In the genomic region with DNA sequence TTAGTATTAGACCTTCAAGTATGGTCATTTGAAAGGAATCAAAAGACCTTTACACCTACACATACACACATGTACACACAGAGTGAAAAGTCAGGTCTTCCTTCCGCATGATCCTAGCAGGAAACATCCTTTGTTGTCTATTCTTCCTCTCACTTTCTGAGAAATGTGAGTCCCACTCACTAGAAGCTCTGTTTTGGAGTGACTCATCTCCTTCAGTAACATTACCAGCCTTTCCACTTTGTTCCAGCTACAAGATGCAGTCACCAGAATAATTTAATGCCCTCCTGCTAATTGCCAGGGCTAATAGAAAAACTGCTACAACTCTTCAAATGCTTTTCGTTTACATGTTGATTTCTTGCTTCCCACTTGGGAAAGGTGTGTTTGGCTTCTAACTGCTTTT, we compare ENCODE assay signal across 31 cellular contexts.
DNase-seq lines count a peak whose midpoint lies in the region; TF ChIP-seq lines count a peak whose summit lies in the region.
"Had no signal": no experiment of that assay in that cellular context is flagged by ENCODE, and none has a peak within 500 bp of the region (broad histone marks: within the 10 kb centered on the region; RNA-seq: fewer than 3 reads in every experiment).

No MANE protein-coding gene starts in this region.

- H3K27me3 Mint-ChIP-seq in T-helper 2 cell treated with Interferon-gamma antibody and Interleukin-4, amounts not matched to agents 5 μg/mL and 100 μg/mL, for 36 hours (ENCODE audit: low read depth), result no peaks in the 10 kb centered on the region
- no peaks in the 10 kb centered on the region for H3K27me3 Mint-ChIP-seq in endodermal cell (ENCODE audit: insufficient read depth)
- H3K27me3 Mint-ChIP-seq: activated CD4-positive, alpha-beta T cell treated with anti-CD3 and anti-CD28 coated beads, Interleukin-2, amount 10 ng/mL, durations not matched to agents 24 days and 14 days had no signal

- no peaks in the 10 kb centered on the region for H3K4me1 Mint-ChIP-seq in T-helper 2 cell treated with Interferon-gamma antibody and Interleukin-4, amounts not matched to agents 5 μg/mL and 100 μg/mL, for 36 hours (ENCODE audit: low read depth)
- no peaks in the 10 kb centered on the region for H3K4me1 Mint-ChIP-seq in endodermal cell
- H3K4me1 Mint-ChIP-seq: activated CD4-positive, alpha-beta T cell treated with anti-CD3 and anti-CD28 coated beads, Interleukin-2, amount 10 ng/mL, durations not matched to agents 24 days and 14 days; mesothelial cell of epicardium; stimulated activated effector memory CD8-positive, alpha-beta T cell treated with anti-CD3 and anti-CD28 coated beads, Interleukin-12 subunit alpha, Interleukin-12 subunit beta, amount 100 ng/mL, for 72 hours had no signal

- H3K27ac Mint-ChIP-seq in T-helper 2 cell treated with Interferon-gamma antibody and Interleukin-4, amounts not matched to agents 5 μg/mL and 100 μg/mL, for 36 hours, result no peak overlapping the region
- H3K27ac Mint-ChIP-seq in endodermal cell, result no peak overlapping the region
- H3K27ac Mint-ChIP-seq: activated CD4-positive, alpha-beta T cell treated with anti-CD3 and anti-CD28 coated beads, Interleukin-2, amount 10 ng/mL, durations not matched to agents 24 days and 14 days; activated naive CD4-positive, alpha-beta T cell treated with anti-CD3 and anti-CD28 coated beads, Interleukin-2, amount 50 U/mL, for 72 hours; mesothelial cell of epicardium; stimulated activated effector memory CD8-positive, alpha-beta T cell treated with anti-CD3 and anti-CD28 coated beads, Interleukin-12 subunit alpha, Interleukin-12 subunit beta, amount 100 ng/mL, for 72 hours had no signal

- H3K79me1 ChIP-seq in trophoblast cell (ENCODE audit: low read length), result no peaks in the 10 kb centered on the region

- H3K4me3 ChIP-seq in epithelial cell of esophagus (ENCODE audit: low read length) (no peak overlapping the region), trophoblast cell (ENCODE audit: low read depth, low read length) (no peak overlapping the region), endodermal cell (ENCODE audit: low read length) (no peak overlapping the region)
- H3K4me3 ChIP-seq: prostate gland, SJSA1, transverse colon had no signal

- no peaks in the 10 kb centered on the region for H3K27me3 ChIP-seq in trophoblast cell (ENCODE audit: insufficient read depth, low read length)
- H3K27me3 ChIP-seq in endodermal cell (ENCODE audit: control insufficient read depth, insufficient read depth, low read length, poor library complexity, severe bottlenecking), result no peaks in the 10 kb centered on the region
- H3K27me3 ChIP-seq: SJSA1, transverse colon had no signal

- no peak overlapping the region for H2AK5ac ChIP-seq in trophoblast cell (ENCODE audit: low read length)

- no peak overlapping the region for H2BK120ac ChIP-seq in trophoblast cell (ENCODE audit: insufficient read depth, low read length, poor library complexity)

- no peak overlapping the region for H3K4ac ChIP-seq in trophoblast cell (ENCODE audit: low read depth, low read length)

- TF ChIP-seq CTCF in epithelial cell of esophagus (IDR thresholded peaks at IDR 0.05; ENCODE audit: insufficient read depth, low read depth, low read length, missing control alignments) (no peak), endodermal cell (conservative IDR thresholded peaks at IDR 0.05) (no peak)

- H3K14ac ChIP-seq in trophoblast cell (ENCODE audit: low read length), result no peak overlapping the region

- H3K4me3 Mint-ChIP-seq in T-helper 2 cell treated with Interferon-gamma antibody and Interleukin-4, amounts not matched to agents 5 μg/mL and 100 μg/mL, for 36 hours, result no peak overlapping the region
- no peak overlapping the region for H3K4me3 Mint-ChIP-seq in endodermal cell
- H3K4me3 Mint-ChIP-seq: activated CD4-positive, alpha-beta T cell treated with anti-CD3 and anti-CD28 coated beads, Interleukin-2, amount 10 ng/mL, durations not matched to agents 24 days and 14 days; mesothelial cell of epicardium; stimulated activated effector memory CD8-positive, alpha-beta T cell treated with anti-CD3 and anti-CD28 coated beads, Interleukin-12 subunit alpha, Interleukin-12 subunit beta, amount 100 ng/mL, for 72 hours had no signal

- H3K36me3 Mint-ChIP-seq in T-helper 2 cell treated with Interferon-gamma antibody and Interleukin-4, amounts not matched to agents 5 μg/mL and 100 μg/mL, for 36 hours (ENCODE audit: low read depth), result no peaks in the 10 kb centered on the region
- H3K36me3 Mint-ChIP-seq in endodermal cell (ENCODE audit: low read depth), result no peaks in the 10 kb centered on the region
- H3K36me3 Mint-ChIP-seq: stimulated activated effector memory CD8-positive, alpha-beta T cell treated with anti-CD3 and anti-CD28 coated beads, Interleukin-12 subunit alpha, Interleukin-12 subunit beta, amount 100 ng/mL, for 72 hours had no signal

- no CpG with 5 or more reads among the region's 2 CpGs for WGBS in trophoblast cell (ENCODE audit: extremely low coverage, insufficient coverage, insufficient read length)
- 86 to 93% methylated on average over 2 of the region's 2 CpGs for WGBS in endodermal cell (ENCODE audit: insufficient coverage in 1 of 2, insufficient read length in 1 of 2), 2 experiments

- H3K79me2 ChIP-seq in trophoblast cell (ENCODE audit: control insufficient read depth, insufficient read depth, low read length, poor library complexity), result no peaks in the 10 kb centered on the region

- no peak overlapping the region for H3K9ac ChIP-seq in trophoblast cell (ENCODE audit: low read length)
- no peak overlapping the region for H3K9ac ChIP-seq in endodermal cell (ENCODE audit: extremely low read depth, low read length, poor library complexity, severe bottlenecking)

- no peaks in the 10 kb centered on the region for H3K9me3 Mint-ChIP-seq in T-helper 2 cell treated with Interferon-gamma antibody and Interleukin-4, amounts not matched to agents 5 μg/mL and 100 μg/mL, for 36 hours
- no peaks in the 10 kb centered on the region for H3K9me3 Mint-ChIP-seq in endodermal cell

- no peak overlapping the region for H3K23ac ChIP-seq in trophoblast cell (ENCODE audit: low read length)

- H2AFZ ChIP-seq in trophoblast cell (ENCODE audit: insufficient read depth, low read length, poor library complexity), result no peak overlapping the region

- no peak overlapping the region for H2BK12ac ChIP-seq in trophoblast cell (ENCODE audit: low read length)

- H3K36me3 ChIP-seq in trophoblast cell (ENCODE audit: control insufficient read depth in 1 of 2, insufficient read depth in 2 of 2, low read length in 2 of 2) (no peaks in the 10 kb centered on the region), endodermal cell (ENCODE audit: control insufficient read depth, insufficient read depth, low read length) (no peaks in the 10 kb centered on the region)
- H3K36me3 ChIP-seq: prostate gland, SJSA1, transverse colon, WERI-Rb-1 had no signal

- H4K91ac ChIP-seq in trophoblast cell (ENCODE audit: low read depth, low read length), result no peak overlapping the region

- H3K4me1 ChIP-seq in trophoblast cell (ENCODE audit: control insufficient read depth in 1 of 2, insufficient read depth in 2 of 2, low read length in 2 of 2) (no peaks in the 10 kb centered on the region), endodermal cell (ENCODE audit: control insufficient read depth, insufficient read depth, low read length) (no peaks in the 10 kb centered on the region)
- H3K4me1 ChIP-seq: Caco-2, prostate gland, SJSA1, transverse colon had no signal

- H3K27ac ChIP-seq in trophoblast cell (ENCODE audit: low read depth, low read length) (no peak overlapping the region), endodermal cell (ENCODE audit: low read depth, low read length) (no peak overlapping the region)
- H3K27ac ChIP-seq: 22Rv1, prostate gland, SJSA1, transverse colon, WERI-Rb-1 had no signal

- H3K9me3 ChIP-seq in trophoblast cell (ENCODE audit: insufficient read depth, low read depth, low read length), result no peaks in the 10 kb centered on the region
- peaks cover 4% of the 10 kb centered on the region for H3K9me3 ChIP-seq in endodermal cell (ENCODE audit: control insufficient read depth, low read length)
- H3K9me3 ChIP-seq: Caco-2, prostate gland, SJSA1 had no signal

- peak; percentile 1 for DNase-seq in DMS 273 (lab: John Stamatoyannopoulos, UW; ENCODE audit: unreplicated experiment)
- no peak for DNase-seq in DMS 273 treated with DMSO at 0.1 percent for 48 hours (lab: John Stamatoyannopoulos, UW)
- DNase-seq in NCI-H69 (lab: John Stamatoyannopoulos, UW), result peak; percentile 13
- peak; percentile 67 for DNase-seq in epithelial cell of esophagus (ENCODE audit: low read depth)
- DNase-seq in trophoblast cell, result no peak
- no peak for DNase-seq in T-helper 2 cell treated with Interferon-gamma antibody and Interleukin-4, amounts not matched to agents 5 μg/mL and 100 μg/mL, for 36 hours (ENCODE audit: low spot score)
- DNase-seq in stimulated activated CD4-positive, alpha-beta T cell treated with anti-CD3 and anti-CD28 coated beads, Interleukin-2, amount 100 ng/mL, for 48 hours, result no peak
- DNase-seq in endodermal cell, result no peak
- DNase-seq: activated CD4-positive, alpha-beta T cell treated with anti-CD3 and anti-CD28 coated beads, Interleukin-2, amount 10 ng/mL, durations not matched to agents 24 days and 14 days; activated CD8-positive, alpha-beta memory T cell treated with anti-CD3 and anti-CD28 coated beads for 24 hours; activated T-cell treated with anti-CD3 and anti-CD28 coated beads for 4 hours; C1 segment of cervical spinal cord; Caco-2; cortex of kidney; effector memory CD4-positive, alpha-beta T cell; erythroblast; KG1; NCI-H2081 treated with DMSO at 0.1 percent for 48 hours; NCI-H446 treated with DMSO at 0.1 percent for 48 hours; occipital lobe; RPMI8226; stimulated activated CD4-positive, alpha-beta T cell treated with anti-CD3 and anti-CD28 coated beads, Interleukin-15, amount 100 ng/mL, for 24 hours; T1000; transverse colon; WERI-Rb-1 had no signal

- peak overlapping the region; percentile 23 for H3K4me2 ChIP-seq in trophoblast cell (ENCODE audit: low read length)

- H3K18ac ChIP-seq in trophoblast cell (ENCODE audit: low read length), result no peak overlapping the region

- H4K8ac ChIP-seq in trophoblast cell (ENCODE audit: low read depth, low read length), result no peak overlapping the region

- no peak overlapping the region for H2BK5ac ChIP-seq in trophoblast cell (ENCODE audit: low read depth, low read length, poor library complexity)

- no peak overlapping the region for H4K12ac ChIP-seq in trophoblast cell (ENCODE audit: low read depth, low read length)

Comparison
In these comparisons a context has a peak if more than half of its experiments do, and no peak if none do; other contexts are left out.
1. DNase-seq: peak in DMS 273 (single experiment), NCI-H69 (single experiment) and epithelial cell of esophagus (single experiment); none in DMS 273 treated with DMSO at 0.1 percent for 48 hours (single experiment), trophoblast cell (0 of 2), T-helper 2 cell treated with Interferon-gamma antibody and Interleukin-4, amounts not matched to agents 5 μg/mL and 100 μg/mL, for 36 hours (single experiment), stimulated activated CD4-positive, alpha-beta T cell treated with anti-CD3 and anti-CD28 coated beads, Interleukin-2, amount 100 ng/mL, for 48 hours (0 of 2) and endodermal cell (single experiment).